Comparison of ENCODE assay signal across 17 cellular contexts in the genomic region with DNA sequence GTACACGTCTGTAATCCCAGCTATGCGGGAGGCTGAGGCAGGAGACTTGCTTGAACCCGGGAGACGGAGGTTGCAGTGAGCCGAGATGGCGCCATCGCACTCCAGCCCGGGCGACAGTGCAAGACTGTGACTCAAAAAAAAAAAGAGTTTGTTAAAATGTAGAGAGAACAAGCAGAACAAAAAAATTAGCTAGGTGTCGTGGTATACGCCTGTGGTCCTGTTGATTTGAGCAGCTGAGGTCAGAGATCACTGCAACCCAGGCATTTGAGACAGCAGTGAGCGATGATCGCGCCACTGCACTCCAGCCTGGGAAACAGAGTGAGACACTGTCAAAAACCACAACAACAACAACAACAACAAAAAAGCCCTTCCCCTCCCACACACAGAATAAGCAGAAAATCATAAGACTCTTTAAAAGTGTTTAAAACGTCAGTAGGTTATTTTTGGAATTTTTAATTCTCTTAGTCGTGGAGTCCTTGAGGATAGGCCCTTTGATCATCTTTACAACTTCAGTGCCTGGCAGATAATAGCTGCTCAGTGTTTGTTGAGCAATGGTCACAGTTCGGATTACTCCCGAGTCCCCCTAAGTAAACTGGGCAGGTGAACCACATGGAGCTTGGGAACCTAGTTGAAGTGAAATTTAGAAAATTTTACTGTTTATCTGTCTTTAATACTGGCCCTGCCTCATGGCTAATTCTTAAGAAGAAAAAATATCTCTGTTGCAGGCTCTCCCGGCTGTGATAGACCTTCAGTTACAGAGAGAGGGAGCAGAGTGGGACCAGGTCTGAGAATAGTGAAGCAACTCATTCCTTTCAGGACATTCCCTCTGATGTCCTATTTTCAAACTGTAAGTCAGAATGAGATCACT. TPM values are rescaled to one million over a fixed set of nuclear protein-coding genes. Genes with fewer than 3 reads are reported as not detected.
DNase-seq lines count a peak whose midpoint lies in the region; ATAC-seq and TF ChIP-seq lines count a peak whose summit lies in the region.
"Had no signal": no experiment of that assay in that cellular context is flagged by ENCODE, and none has a peak within 500 bp of the region (broad histone marks: within the 10 kb centered on the region; RNA-seq: fewer than 3 reads in every experiment).

No MANE protein-coding gene starts in this region.

- 94% methylated on average over 18 of the region's 19 CpGs for WGBS in mammary epithelial cell (ENCODE audit: low coverage, missing lambda C conversion rate)

- H3K9me3 ChIP-seq in mammary epithelial cell (replicated peaks; ENCODE audit: insufficient read depth, low read length), result no peaks in the 10 kb centered on the region
- H3K9me3 ChIP-seq: pancreas had no signal

- H3K27ac Mint-ChIP-seq in MCF 10A (ENCODE audit: low read depth, unreplicated experiment) (peak overlapping the region; percentile 74), activated B cell treated with CpG ODN at 0.5 μM for 24 hours (peak overlapping the region; percentile 88), memory B cell (peak overlapping the region; percentile 90)
- H3K27ac Mint-ChIP-seq in stimulated activated naive B cell treated with anti-CD40 and anti-IgM and Interleukin-4, amounts not matched to agents 10 μg/mL and 1 μg/mL and 100 μg/mL, for 72 hours, result peak overlapping the region; percentile 78
- H3K27ac Mint-ChIP-seq: activated CD4-positive, alpha-beta T cell treated with anti-CD3 and anti-CD28 coated beads, Interleukin-2, amount 10 ng/mL, durations not matched to agents 24 days and 14 days had no signal

- H3K9ac ChIP-seq in mammary epithelial cell (ENCODE audit: insufficient read depth, low read length), result no peak overlapping the region

- DNase-seq in MCF 10A (ENCODE audit: unreplicated experiment) (no peak), mammary epithelial cell (no peak), activated B cell treated with CpG ODN at 0.5 μM for 24 hours (no peak), memory B cell (ENCODE audit: low spot score in 2 of 2) (no peak), AML-193 (lab: John Stamatoyannopoulos, UW) (no peak), omental fat pad (ENCODE audit: low spot score) (no peak)
- no peak for DNase-seq in stimulated activated naive B cell treated with anti-CD40 and anti-IgM and Interleukin-4, amounts not matched to agents 10 μg/mL and 1 μg/mL and 100 μg/mL, for 72 hours
- DNase-seq: activated CD4-positive, alpha-beta T cell treated with anti-CD3 and anti-CD28 coated beads, Interleukin-2, amount 10 ng/mL, durations not matched to agents 24 days and 14 days; anterior cingulate cortex; cortex of kidney; NCI-H1694; NCI-H446 treated with DMSO at 0.1 percent for 48 hours; pancreas; SHP77; small intestine; stimulated activated naive CD4-positive, alpha-beta T cell had no signal

- POLR2A ChIA-PET in MCF 10A (lab: Yijun Ruan, JAX), result interaction anchor here (0.9 kb wide), 1 partner anchor 12 kb away, joined by 3 read pairs; no protein-coding TSS in a partner anchor
- POLR2A ChIA-PET in activated B cell treated with CpG ODN at 0.5 μM for 24 hours (lab: Charles Lee), result no interaction called here

- H3K9me3 Mint-ChIP-seq in MCF 10A (ENCODE audit: unreplicated experiment), result no peaks in the 10 kb centered on the region
- H3K9me3 Mint-ChIP-seq in activated B cell treated with CpG ODN at 0.5 μM for 24 hours, result no peaks in the 10 kb centered on the region
- no peaks in the 10 kb centered on the region for H3K9me3 Mint-ChIP-seq in memory B cell
- no peaks in the 10 kb centered on the region for H3K9me3 Mint-ChIP-seq in stimulated activated naive B cell treated with anti-CD40 and anti-IgM and Interleukin-4, amounts not matched to agents 10 μg/mL and 1 μg/mL and 100 μg/mL, for 72 hours
- H3K9me3 Mint-ChIP-seq: activated CD4-positive, alpha-beta T cell treated with anti-CD3 and anti-CD28 coated beads, Interleukin-2, amount 10 ng/mL, durations not matched to agents 24 days and 14 days had no signal

- ATAC-seq in activated B cell treated with CpG ODN at 0.5 μM for 24 hours (ENCODE audit: low read depth) (no peak), memory B cell (ENCODE audit: low read depth) (no peak), HG03196 (IDR thresholded peaks at IDR 0.05; ENCODE audit: unreplicated experiment) (no peak), omental fat pad (ENCODE audit: low FRiP score) (no peak)
- ATAC-seq in stimulated activated naive B cell treated with anti-CD40 and anti-IgM and Interleukin-4, amounts not matched to agents 10 μg/mL and 1 μg/mL and 100 μg/mL, for 72 hours (replicated peaks), result no peak

- no peak overlapping the region for H2AFZ ChIP-seq in mammary epithelial cell (ENCODE audit: low read depth, low read length)

- H3K4me3 Mint-ChIP-seq in MCF 10A (ENCODE audit: unreplicated experiment) (no peak overlapping the region), activated B cell treated with CpG ODN at 0.5 μM for 24 hours (peak overlapping the region; percentile 29), memory B cell (peak overlapping the region; percentile 49)
- H3K4me3 Mint-ChIP-seq in stimulated activated naive B cell treated with anti-CD40 and anti-IgM and Interleukin-4, amounts not matched to agents 10 μg/mL and 1 μg/mL and 100 μg/mL, for 72 hours, result peak overlapping the region in 1 of 2 donors; percentile 22
- H3K4me3 Mint-ChIP-seq: activated CD4-positive, alpha-beta T cell treated with anti-CD3 and anti-CD28 coated beads, Interleukin-2, amount 10 ng/mL, durations not matched to agents 24 days and 14 days had no signal

- CTCF ChIA-PET in MCF 10A (lab: Yijun Ruan, JAX) (interaction anchor here (0.6 kb wide), 1 partner anchor 192 kb away, joined by 3 read pairs; no protein-coding TSS in a partner anchor), mammary epithelial cell (lab: Charles Lee; ENCODE audit: low non-redundant PET) (no interaction called here), activated B cell treated with CpG ODN at 0.5 μM for 24 hours (lab: Charles Lee) (no interaction called here)

- in situ Hi-C loops in mammary epithelial cell (cut with MboI; ENCODE audit: low sequenced_read_pairs in 2 of 2), result no loop called here

- TF ChIP-seq CTCF in MCF 10A (IDR thresholded peaks at IDR 0.05; ENCODE audit: unreplicated experiment), result no peak
- no peak for TF ChIP-seq CTCF in mammary epithelial cell (conservative IDR thresholded peaks at IDR 0.05 in 1 of 2, IDR thresholded peaks at IDR 0.05 in 1 of 2; ENCODE audit: extremely low read depth in 1 of 2, insufficient read depth in 1 of 2, low read depth in 1 of 2, low read length in 2 of 2)
- no peak for TF ChIP-seq CTCF in activated B cell treated with CpG ODN at 0.5 μM for 24 hours (IDR thresholded peaks at IDR 0.05)
- TF ChIP-seq CTCF in omental fat pad (IDR thresholded peaks at IDR 0.05), result no peak

- H3K36me3 Mint-ChIP-seq in MCF 10A (ENCODE audit: insufficient read depth, unreplicated experiment) (peaks cover 52% of the 10 kb centered on the region), activated B cell treated with CpG ODN at 0.5 μM for 24 hours (ENCODE audit: low read depth) (peaks cover 82% of the 10 kb centered on the region), memory B cell (peaks cover 23% of the 10 kb centered on the region)
- peaks cover 61 to 62% of the 10 kb centered on the region in 2 donors for H3K36me3 Mint-ChIP-seq in stimulated activated naive B cell treated with anti-CD40 and anti-IgM and Interleukin-4, amounts not matched to agents 10 μg/mL and 1 μg/mL and 100 μg/mL, for 72 hours

- no peak overlapping the region for H3K4me3 ChIP-seq in mammary epithelial cell (replicated peaks in 1 of 3; ENCODE audit: insufficient read depth in 1 of 3, low read depth in 2 of 3, low read length in 3 of 3)
- H3K4me3 ChIP-seq: pancreas had no signal

- intact Hi-C loops in MCF 10A (cut with micrococcal nuclease), result no loop called here
- intact Hi-C loops in mammary epithelial cell (cut with micrococcal nuclease), result no loop called here
- intact Hi-C loops in activated B cell treated with CpG ODN at 0.5 μM for 24 hours (cut with micrococcal nuclease), result loop anchor here (10.0 kb wide), 2 partner anchors 180 to 190 kb away; a partner anchor contains a TSS

- H3K79me2 ChIP-seq in mammary epithelial cell (ENCODE audit: insufficient read depth, low read length), result peaks cover 98% of the 10 kb centered on the region

- H4K20me1 ChIP-seq in mammary epithelial cell (ENCODE audit: insufficient read depth, low read length), result no peaks in the 10 kb centered on the region

- dilution Hi-C loops in mammary epithelial cell (cut with HindIII; ENCODE audit: low sequenced_read_pairs), result no loop called here

- H3K36me3 ChIP-seq in mammary epithelial cell (ENCODE audit: insufficient read depth, low read length), result peaks cover 10% of the 10 kb centered on the region
- H3K36me3 ChIP-seq: pancreas had no signal

- no peaks in the 10 kb centered on the region for H3K27me3 ChIP-seq in mammary epithelial cell (ENCODE audit: insufficient read depth, low read length)
- H3K27me3 ChIP-seq: pancreas had no signal

- H3K4me2 ChIP-seq in mammary epithelial cell (ENCODE audit: insufficient read depth, low read depth, low read length), result no peak overlapping the region

- H3K4me1 Mint-ChIP-seq in MCF 10A (ENCODE audit: insufficient read depth, unreplicated experiment), result peaks cover 25% of the 10 kb centered on the region
- H3K4me1 Mint-ChIP-seq in activated B cell treated with CpG ODN at 0.5 μM for 24 hours, result peaks cover 79% of the 10 kb centered on the region
- H3K4me1 Mint-ChIP-seq in memory B cell, result peaks cover 38% of the 10 kb centered on the region
- peaks cover 33 to 73% of the 10 kb centered on the region in 2 donors for H3K4me1 Mint-ChIP-seq in stimulated activated naive B cell treated with anti-CD40 and anti-IgM and Interleukin-4, amounts not matched to agents 10 μg/mL and 1 μg/mL and 100 μg/mL, for 72 hours

- H3K27ac ChIP-seq in mammary epithelial cell (ENCODE audit: insufficient read depth, low read depth, low read length), result no peak overlapping the region
- H3K27ac ChIP-seq: pancreas had no signal

- no peaks in the 10 kb centered on the region for H3K27me3 Mint-ChIP-seq in MCF 10A (ENCODE audit: insufficient read depth, unreplicated experiment)
- no peaks in the 10 kb centered on the region for H3K27me3 Mint-ChIP-seq in activated B cell treated with CpG ODN at 0.5 μM for 24 hours
- no peaks in the 10 kb centered on the region for H3K27me3 Mint-ChIP-seq in memory B cell
- H3K27me3 Mint-ChIP-seq in stimulated activated naive B cell treated with anti-CD40 and anti-IgM and Interleukin-4, amounts not matched to agents 10 μg/mL and 1 μg/mL and 100 μg/mL, for 72 hours, result no peaks in the 10 kb centered on the region
- H3K27me3 Mint-ChIP-seq: activated CD4-positive, alpha-beta T cell treated with anti-CD3 and anti-CD28 coated beads, Interleukin-2, amount 10 ng/mL, durations not matched to agents 24 days and 14 days had no signal

- BruUV-seq in MCF 10A (replicated peaks; lab: Mats Ljungman, UMichigan), result no TSS peak
- BruUV-seq in mammary epithelial cell (replicated peaks; lab: Mats Ljungman, UMichigan), result no TSS peak

- no peaks in the 10 kb centered on the region for H3K4me1 ChIP-seq in mammary epithelial cell (ENCODE audit: insufficient read depth, low read length)

RNA-seq across cellular contexts. Expression of a gene that starts 6.2 kb away (rescaled TPM):
- total RNA-seq in MCF 10A (2022), result 50.4 and 51.9 TPM in 2 replicates
- 10 to 100 TPM; 58.5 to 61.9 TPM for total RNA-seq in mammary epithelial cell
- 41.3 TPM for polyA plus RNA-seq in mammary epithelial cell
- 72.1 TPM for polyA minus RNA-seq in mammary epithelial cell
- 93.7 and 98.8 TPM in 2 replicates for total RNA-seq in activated B cell treated with CpG ODN at 0.5 μM for 24 hours
- total RNA-seq in omental fat pad, result 10 to 100 TPM; 37.3 to 67.5 (median 45.2) TPM

RNA-seq across cellular contexts. Expression of a gene that starts 58.2 kb away (rescaled TPM):
- total RNA-seq in MCF 10A (2022), result 18.6 and 18.8 TPM in 2 replicates
- 10 to 100 TPM; 10.8 to 14.5 TPM for total RNA-seq in mammary epithelial cell
- 9.3 TPM for polyA plus RNA-seq in mammary epithelial cell
- polyA minus RNA-seq in mammary epithelial cell, result 12.9 TPM
- total RNA-seq in activated B cell treated with CpG ODN at 0.5 μM for 24 hours, result 16.2 and 19.8 TPM in 2 replicates
- 10 to 100 TPM in 2 of 4 donors, 1 to 10 TPM in 2; 6.9 to 13.2 (median 9.2) TPM for total RNA-seq in omental fat pad
